ENCODE assay signal across 15 cellular contexts in genomic region chr10:113521482-113521795, GRCh38. TPM values are rescaled to one million over a fixed set of nuclear protein-coding genes. Genes with fewer than 3 reads are reported as not detected.
DNase-seq lines count a peak whose midpoint lies in the region; ATAC-seq, FAIRE-seq and TF ChIP-seq lines count a peak whose summit lies in the region.
"Had no signal": no experiment of that assay in that cellular context is flagged by ENCODE, and none has a peak within 500 bp of the region (broad histone marks: within the 10 kb centered on the region; RNA-seq: fewer than 3 reads in every experiment).

No MANE protein-coding gene starts in this region.

- no peaks in the 10 kb centered on the region for H3F3A ChIP-seq in Loucy (ENCODE audit: low read depth)

- H3K9me3 Mint-ChIP-seq in natural killer cell (no peaks in the 10 kb centered on the region), type B pancreatic cell (no peaks in the 10 kb centered on the region)
- no peaks in the 10 kb centered on the region for H3K9me3 Mint-ChIP-seq in natural killer cell treated with Interleukin-12 subunit alpha and Interleukin-12 subunit beta and Interleukin-15 and Interleukin-18, amount 100 ng/mL, for 72 hours

- no peak overlapping the region for H3K9ac ChIP-seq in Loucy (ENCODE audit: low read depth, low read length, poor library complexity, severe bottlenecking)
- H3K9ac ChIP-seq: BLaER1 had no signal

- H3K4me3 ChIP-seq in Loucy (ENCODE audit: low read length, poor library complexity, severe bottlenecking): no peak overlapping the region
- H3K4me3 ChIP-seq: A549, BLaER1, SJSA1 had no signal

- H3K79me2 ChIP-seq in Loucy (ENCODE audit: insufficient read depth, low read length): no peaks in the 10 kb centered on the region

- H3K4me2 ChIP-seq in Loucy (ENCODE audit: low read depth, low read length, poor library complexity, severe bottlenecking): no peak overlapping the region
- H3K4me2 ChIP-seq: A549, BLaER1 had no signal

- no peaks in the 10 kb centered on the region for H4K20me1 ChIP-seq in Loucy (ENCODE audit: insufficient read depth, low read length, poor library complexity, severe bottlenecking)
- H4K20me1 ChIP-seq: BLaER1 had no signal

- no peaks in the 10 kb centered on the region for H3K9me3 ChIP-seq in Loucy (ENCODE audit: insufficient read depth, low read depth, low read length)
- H3K9me3 ChIP-seq: A549, BLaER1, SJSA1 had no signal

- H3K27ac Mint-ChIP-seq in natural killer cell (no peak overlapping the region), type B pancreatic cell (no peak overlapping the region)
- H3K27ac Mint-ChIP-seq in natural killer cell treated with Interleukin-12 subunit alpha and Interleukin-12 subunit beta and Interleukin-15 and Interleukin-18, amount 100 ng/mL, for 72 hours: no peak overlapping the region

- H3K27me3 Mint-ChIP-seq in natural killer cell (ENCODE audit: low read depth in 2 of 2) (peaks cover 4 to 16% of the 10 kb centered on the region in 2 donors), type B pancreatic cell (peaks cover 25% of the 10 kb centered on the region)
- peaks cover 11 to 27% of the 10 kb centered on the region in 2 donors for H3K27me3 Mint-ChIP-seq in natural killer cell treated with Interleukin-12 subunit alpha and Interleukin-12 subunit beta and Interleukin-15 and Interleukin-18, amount 100 ng/mL, for 72 hours

- TF ChIP-seq CTCF in natural killer cell (IDR thresholded peaks at IDR 0.05) (peak; percentile 14), Loucy (conservative IDR thresholded peaks at IDR 0.05; ENCODE audit: low read length) (0 out of 2 replicates have a peak, but pooled peaks have one; percentile 6), VCaP (conservative IDR thresholded peaks at IDR 0.05) (no peak; the same call in 1 of the 2 replicates), type B pancreatic cell (conservative IDR thresholded peaks at IDR 0.05) (peak; percentile 10)

- DNase-seq in natural killer cell (no peak), type B pancreatic cell (ENCODE audit: extremely low spot score, unreplicated experiment) (no peak), NCI-H345 (lab: John Stamatoyannopoulos, UW) (no peak), HTR-8/SVneo (ENCODE audit: insufficient read length, low spot score) (no peak)
- no peak for DNase-seq in natural killer cell treated with Interleukin-12 subunit alpha and Interleukin-12 subunit beta and Interleukin-15 and Interleukin-18, amount 100 ng/mL, for 72 hours (ENCODE audit: low spot score)
- DNase-seq: DMS79 had no signal

- intact Hi-C loops in natural killer cell (cut with micrococcal nuclease): no loop called here

- no peak overlapping the region for H3K4me3 Mint-ChIP-seq in natural killer cell
- no peak overlapping the region for H3K4me3 Mint-ChIP-seq in natural killer cell treated with Interleukin-12 subunit alpha and Interleukin-12 subunit beta and Interleukin-15 and Interleukin-18, amount 100 ng/mL, for 72 hours
- H3K4me3 Mint-ChIP-seq in type B pancreatic cell: no peak overlapping the region

- H3K4me1 Mint-ChIP-seq in natural killer cell (no peaks in the 10 kb centered on the region), type B pancreatic cell (ENCODE audit: unreplicated experiment) (peaks cover 33% of the 10 kb centered on the region)
- H3K4me1 Mint-ChIP-seq in natural killer cell treated with Interleukin-12 subunit alpha and Interleukin-12 subunit beta and Interleukin-15 and Interleukin-18, amount 100 ng/mL, for 72 hours (ENCODE audit: low read depth in 2 of 2): no peaks in the 10 kb centered on the region

- FAIRE-seq in HTR-8/SVneo (lab: Jason Lieb, UNC): no peak
- FAIRE-seq: D721Med had no signal

- H3K36me3 ChIP-seq in Loucy (ENCODE audit: insufficient read depth, low read length): no peaks in the 10 kb centered on the region
- H3K36me3 ChIP-seq: BLaER1, SJSA1 had no signal

- no peaks in the 10 kb centered on the region for H3K27me3 ChIP-seq in Loucy (ENCODE audit: insufficient read depth, low read length, poor library complexity, severe bottlenecking)
- H3K27me3 ChIP-seq: BLaER1, SJSA1 had no signal

- no peaks in the 10 kb centered on the region for H3K4me1 ChIP-seq in Loucy (ENCODE audit: insufficient read depth, low read length, poor library complexity, severe bottlenecking)
- H3K4me1 ChIP-seq: A549, SJSA1 had no signal

- H3K36me3 Mint-ChIP-seq in natural killer cell (no peaks in the 10 kb centered on the region), type B pancreatic cell (no peaks in the 10 kb centered on the region)
- H3K36me3 Mint-ChIP-seq in natural killer cell treated with Interleukin-12 subunit alpha and Interleukin-12 subunit beta and Interleukin-15 and Interleukin-18, amount 100 ng/mL, for 72 hours: no peaks in the 10 kb centered on the region

- H3K27ac ChIP-seq in VCaP: peak overlapping the region; percentile 5; the same call in 1 of the 2 replicates
- H3K27ac ChIP-seq: A549, BLaER1, SJSA1 had no signal

- no peak overlapping the region for H2AFZ ChIP-seq in Loucy (ENCODE audit: low read length)

- H3K9me2 ChIP-seq in Loucy (replicated peaks; ENCODE audit: low read depth, low read length): no peaks in the 10 kb centered on the region

- ATAC-seq in natural killer cell: no peak
- no peak for ATAC-seq in natural killer cell treated with Interleukin-12 subunit alpha and Interleukin-12 subunit beta and Interleukin-15 and Interleukin-18, amount 100 ng/mL, for 72 hours
- ATAC-seq in GM19463 (IDR thresholded peaks at IDR 0.05; ENCODE audit: unreplicated experiment): no peak

RNA-seq across cellular contexts. Expression of gene HABP2, which starts 31.4 kb away (rescaled TPM):
- not detected for total RNA-seq in natural killer cell
- total RNA-seq in natural killer cell treated with Interleukin-12 subunit alpha and Interleukin-12 subunit beta and Interleukin-15 and Interleukin-18, amount 100 ng/mL, for 72 hours: not detected
- total RNA-seq in type B pancreatic cell (ENCODE audit: low replicate concordance): 7.5 and 20.5 TPM in 2 replicates
- total RNA-seq: G401, H7, SJSA1 had no signal
